Comparison of ENCODE assay signal across 8 cellular contexts in genomic region chr4:48779998-48780866, GRCh38. TPM values are rescaled to one million over a fixed set of nuclear protein-coding genes. Genes with fewer than 3 reads are reported as not detected.
DNase-seq lines count a peak whose midpoint lies in the region; ATAC-seq, FAIRE-seq and TF ChIP-seq lines count a peak whose summit lies in the region.

FRYL (minus strand) TSS chr4:48780279; CDS start chr4:48634410, 145,869 bp downstream.

- intact Hi-C loops in activated CD4-positive, alpha-beta T cell treated with anti-CD3 and anti-CD28 coated beads for 36 hours (cut with DNase I, micrococcal nuclease): loop anchor here (1.0 to 10.0 kb wide), 15 partner anchors 38 to 866 kb away; partner anchors contain the start of genes OCIAD2 (in 2 of the 2), SLAIN2 (in 2 of the 2), NFXL1 (in 1 of the 2) and OCIAD1 (in 1 of the 2)
- intact Hi-C loops in kidney (cut with DNase I): no loop called here

- peak within 1 kb of the TSS; percentile 98 for H3K27ac Mint-ChIP-seq in activated CD4-positive, alpha-beta T cell treated with anti-CD3 and anti-CD28 coated beads for 36 hours

- no peaks in the 10 kb centered on the region for H3K9me3 Mint-ChIP-seq in activated CD4-positive, alpha-beta T cell treated with anti-CD3 and anti-CD28 coated beads for 36 hours (ENCODE audit: low read depth)

- DNase-seq in Ammon's horn (ENCODE audit: low spot score) (peak; percentile 100), GM19238 (ENCODE audit: insufficient read length, low spot score) (peak; percentile 80), NCI-H524 (lab: John Stamatoyannopoulos, UW) (peak; percentile 99 to 100), choroid plexus epithelial cell (ENCODE audit: low read depth) (peak; percentile 100), kidney (peak; percentile 100)
- DNase-seq in activated CD4-positive, alpha-beta T cell treated with anti-CD3 and anti-CD28 coated beads for 36 hours: peak; percentile 99
- peak; percentile 97 to 98 for DNase-seq in stimulated activated CD4-positive, alpha-beta T cell treated with anti-CD3 and anti-CD28 coated beads, Interleukin-15, amount 100 ng/mL, for 48 hours (ENCODE audit: low read depth in 2 of 2)

- no peaks in the 10 kb centered on the region for H3K27me3 Mint-ChIP-seq in activated CD4-positive, alpha-beta T cell treated with anti-CD3 and anti-CD28 coated beads for 36 hours

- peak; percentile 88 for ATAC-seq in HG03442 (IDR thresholded peaks at IDR 0.05; ENCODE audit: unreplicated experiment)
- peak; percentile 93 for ATAC-seq in activated CD4-positive, alpha-beta T cell treated with anti-CD3 and anti-CD28 coated beads for 36 hours

- peak; percentile 97 for FAIRE-seq in kidney (lab: Jason Lieb, UNC)

- H3K4me1 ChIP-seq in kidney (ENCODE audit: control insufficient read depth in 1 of 2, insufficient read depth in 1 of 2, low read depth in 1 of 2, low read length in 2 of 2): peaks cover 0 to 20% of the 10 kb centered on the region in 2 donors

- H3K4me1 Mint-ChIP-seq in activated CD4-positive, alpha-beta T cell treated with anti-CD3 and anti-CD28 coated beads for 36 hours: peaks cover 42% of the 10 kb centered on the region

- H3K9me3 ChIP-seq in kidney (ENCODE audit: control insufficient read depth in 1 of 2, low read length in 2 of 2): no peaks in the 10 kb centered on the region

- POLR2A ChIA-PET in activated CD4-positive, alpha-beta T cell treated with anti-CD3 and anti-CD28 coated beads for 36 hours (lab: Charles Lee): interaction anchor here (0.7 to 1.2 kb wide), 4 partner anchors 23 to 202 kb away, joined by 3 to 5 read pairs (median 4); partner anchors contain the start of gene OCIAD2

- CTCF ChIA-PET in activated CD4-positive, alpha-beta T cell treated with anti-CD3 and anti-CD28 coated beads for 36 hours (lab: Charles Lee): interaction anchor here (0.7 to 1.5 kb wide), 10 partner anchors 12 to 202 kb away, joined by 3 to 12 read pairs (median 4); no protein-coding TSS in a partner anchor

- no peaks in the 10 kb centered on the region for H3K36me3 ChIP-seq in kidney (ENCODE audit: control insufficient read depth in 1 of 2, insufficient read depth in 2 of 2, low read length in 2 of 2)

- H3K4me3 Mint-ChIP-seq in activated CD4-positive, alpha-beta T cell treated with anti-CD3 and anti-CD28 coated beads for 36 hours: peak within 1 kb of the TSS; percentile 98

- no peaks in the 10 kb centered on the region for H3K36me3 Mint-ChIP-seq in activated CD4-positive, alpha-beta T cell treated with anti-CD3 and anti-CD28 coated beads for 36 hours (ENCODE audit: low read depth)

- H3K27ac ChIP-seq in kidney (ENCODE audit: low read depth in 2 of 2, low read length in 2 of 2): peak within 1 kb of the TSS; percentile 85 to 86

- H3K4me3 ChIP-seq in choroid plexus epithelial cell (ENCODE audit: low read depth, low read length): peak within 1 kb of the TSS; percentile 84
- H3K4me3 ChIP-seq in kidney (ENCODE audit: low read length in 2 of 2): peak within 1 kb of the TSS; percentile 90 to 97

- peak within 1 kb of the TSS; percentile 80 to 94 for H3K9ac ChIP-seq in kidney (ENCODE audit: low read length in 2 of 2)

- TF ChIP-seq CTCF in choroid plexus epithelial cell (conservative IDR thresholded peaks at IDR 0.05; ENCODE audit: low read depth, low read length): no peak
- no peak for TF ChIP-seq CTCF in kidney (IDR thresholded peaks at IDR 0.05; ENCODE audit: borderline replicate concordance, extremely low read depth, insufficient read depth)

RNA-seq across cellular contexts. Expression of gene FRYL, which starts in this region (rescaled TPM):
- 10 to 100 TPM; 67.9 to 69.8 TPM for total RNA-seq in activated CD4-positive, alpha-beta T cell treated with anti-CD3 and anti-CD28 coated beads for 36 hours
- total RNA-seq in kidney: 78.9 TPM
- 11.6 TPM for polyA plus RNA-seq in kidney (ENCODE audit: insufficient read depth, low read depth, low replicate concordance)

Comparison
In these comparisons a context has a peak if more than half of its experiments do, and no peak if none do; other contexts are left out.
1. Peak in every context shown above with its lines: DNase-seq, ATAC-seq, H3K4me3 ChIP-seq and H3K27ac ChIP-seq.